In the genomic region with DNA sequence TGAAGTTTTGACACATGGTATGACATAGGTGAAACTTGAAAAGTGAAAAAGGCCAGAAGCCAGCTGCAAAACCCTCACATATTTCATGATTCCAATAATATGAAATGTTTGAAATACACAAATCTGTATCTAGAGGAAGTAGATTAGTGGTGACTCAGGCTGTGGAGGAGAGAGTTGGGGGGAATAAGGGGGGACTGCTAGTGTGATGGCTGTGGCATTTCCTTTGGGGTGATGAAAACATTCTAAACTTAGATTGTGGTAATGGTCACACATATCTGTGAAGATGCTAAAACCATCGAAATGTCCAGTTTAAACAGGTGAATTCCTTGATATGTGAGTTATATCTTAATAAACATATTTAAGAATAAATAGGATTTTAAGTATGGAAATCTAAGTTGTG, we compare ENCODE assay signal across 24 cellular contexts.
A peak's percentile ranks its signal among the peaks of the same experiment; 100 is the strongest.
DNase-seq lines count a peak whose midpoint lies in the region; TF ChIP-seq lines count a peak whose summit lies in the region.
"Had no signal": no experiment of that assay in that cellular context is flagged by ENCODE, and none has a peak within 500 bp of the region (broad histone marks: within the 10 kb centered on the region; RNA-seq: fewer than 3 reads in every experiment).

No MANE protein-coding gene starts in this region.

- H3K27ac ChIP-seq in ACC112 (ENCODE audit: low read depth, low read length) (peak overlapping the region; percentile 14; the same call in 1 of the 2 replicates), brain microvascular endothelial cell (no peak overlapping the region)
- H3K27ac ChIP-seq: A549, BLaER1 had no signal

- H3K27me3 ChIP-seq in ACC112 (ENCODE audit: insufficient read depth, low read length) = no peaks in the 10 kb centered on the region
- H3K27me3 ChIP-seq in brain microvascular endothelial cell (replicated peaks) = no peaks in the 10 kb centered on the region
- H3K27me3 ChIP-seq: BLaER1 had no signal

- H2AFZ ChIP-seq in ACC112 (ENCODE audit: low read length, unreplicated experiment) = no peak overlapping the region

- H3K36me3 ChIP-seq in ACC112 (ENCODE audit: insufficient read depth, low read length) (peaks cover 5% of the 10 kb centered on the region; the same call in 1 of the 2 replicates), brain microvascular endothelial cell (replicated peaks) (no peaks in the 10 kb centered on the region)
- H3K36me3 ChIP-seq: BLaER1 had no signal

- peaks cover 15% of the 10 kb centered on the region for H3K4me1 ChIP-seq in ACC112 (ENCODE audit: control insufficient read depth, insufficient read depth, low read length, unreplicated experiment)
- H3K4me1 ChIP-seq: A549, BLaER1 had no signal

- intact Hi-C loops in cardiac septum (cut with DNase I) = no loop called here

- no peak for TF ChIP-seq CTCF in brain microvascular endothelial cell (IDR thresholded peaks at IDR 0.05; ENCODE audit: low read depth, low read length, missing control alignments)

- H3K79me2 ChIP-seq in ACC112 (ENCODE audit: control insufficient read depth, insufficient read depth, low read length, unreplicated experiment) = no peaks in the 10 kb centered on the region

- H3K4me3 ChIP-seq in ACC112 (ENCODE audit: low read depth, low read length) (no peak overlapping the region), brain microvascular endothelial cell (ENCODE audit: low read depth, low read length) (no peak overlapping the region)
- H3K4me3 ChIP-seq: A549, BLaER1 had no signal

- in situ Hi-C loops in brain microvascular endothelial cell (cut with HindIII; ENCODE audit: low pct_ligation_motif_present, low sequenced_read_pairs) = no loop called here

- DNase-seq in HS-5 (ENCODE audit: low read depth) (peak; percentile 10), brain microvascular endothelial cell (peak; percentile 24), iris pigment epithelial cell (ENCODE audit: low read depth) (peak; percentile 12), midbrain (lab: John Stamatoyannopoulos, UW) (no peak), cardiac septum (ENCODE audit: low spot score) (no peak), NCI-H2227 treated with DMSO at 0.1 percent for 48 hours (lab: John Stamatoyannopoulos, UW) (no peak), AG20443 (ENCODE audit: low spot score) (no peak)
- DNase-seq: CD4-positive, alpha-beta memory T cell; DMS153; EL; GF-D8; H7; KG1; NCI-H1092 treated with DMSO at 0.1 percent for 48 hours; NCI-H1436 treated with DMSO at 0.1 percent for 48 hours; NCI-H1930; NCI-H345; NCI-H526; PC-3; SIG-M5; SK-N-SH had no signal

Comparison
In these comparisons a context has a peak if more than half of its experiments do, and no peak if none do; other contexts are left out.
1. DNase-seq: peak in HS-5 (single experiment), brain microvascular endothelial cell (single experiment) and iris pigment epithelial cell (single experiment); none in midbrain (single experiment), cardiac septum (single experiment), NCI-H2227 treated with DMSO at 0.1 percent for 48 hours (single experiment) and AG20443 (single experiment).